ENCODE assay signal across 28 cellular contexts in the genomic region with DNA sequence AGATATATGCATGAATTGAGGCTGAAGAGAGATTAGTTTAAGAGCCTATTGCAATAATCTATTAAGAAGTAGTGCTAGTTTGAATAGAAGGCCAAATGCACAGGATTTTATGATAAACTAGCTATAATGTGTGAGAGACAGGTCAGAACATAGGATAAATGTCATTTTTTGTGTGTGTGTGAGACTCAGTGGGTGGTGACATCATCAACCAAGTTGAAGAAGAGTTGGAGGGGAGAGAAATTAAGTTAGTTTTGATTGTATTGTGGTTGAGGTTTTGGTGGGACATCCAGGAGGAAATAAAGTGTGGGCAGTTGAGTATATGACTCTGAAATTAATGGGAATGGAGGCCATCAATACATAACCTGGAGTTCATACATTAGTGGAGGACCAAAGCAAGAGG.
"Had no signal": no experiment of that assay in that cellular context is flagged by ENCODE, and none has a peak within 500 bp of the region (broad histone marks: within the 10 kb centered on the region; RNA-seq: fewer than 3 reads in every experiment).

No MANE protein-coding gene starts in this region.

- DNase-seq: colonic mucosa; cortex of kidney; dermis blood vessel endothelial cell; dorsolateral prefrontal cortex; effector CD4-positive, alpha-beta T cell; effector CD8-positive, alpha-beta T cell; effector memory CD4-positive, alpha-beta T cell; effector memory CD8-positive, alpha-beta T cell; endodermal cell; erythroblast; esophagus squamous epithelium; foreskin fibroblast; foreskin keratinocyte; foreskin melanocyte; gastrocnemius medialis; glutamatergic neuron; head of caudate nucleus; heart left ventricle; heart right ventricle had no signal

- FAIRE-seq: colon, endometrium, endothelial cell of umbilical vein, frontal cortex had no signal

- H3K27ac ChIP-seq: colonic mucosa, coronary artery, dorsolateral prefrontal cortex, epithelial cell of prostate, esophagus muscularis mucosa, esophagus squamous epithelium, foreskin keratinocyte, gastrocnemius medialis, gastroesophageal sphincter, heart left ventricle, heart right ventricle had no signal

- H3K36me3 ChIP-seq: colonic mucosa, esophagus muscularis mucosa, esophagus squamous epithelium, gastrocnemius medialis, gastroesophageal sphincter, heart left ventricle, heart right ventricle had no signal

- H3K9me3 ChIP-seq: colonic mucosa, esophagus muscularis mucosa, esophagus squamous epithelium, gastrocnemius medialis, gastroesophageal sphincter, heart left ventricle, heart right ventricle had no signal

- H3K4me3 ChIP-seq: colonic mucosa, coronary artery, dorsolateral prefrontal cortex, esophagus muscularis mucosa, esophagus squamous epithelium, gastrocnemius medialis, gastroesophageal sphincter, heart left ventricle, heart right ventricle had no signal

- H3K27me3 ChIP-seq: colonic mucosa, dorsolateral prefrontal cortex, esophagus muscularis mucosa, esophagus squamous epithelium, foreskin keratinocyte, gastrocnemius medialis, gastroesophageal sphincter, heart right ventricle had no signal

- ATAC-seq: effector memory CD8-positive, alpha-beta T cell; esophagus mucosa; foreskin keratinocyte; gastrocnemius medialis; gastroesophageal sphincter; heart left ventricle; heart right ventricle had no signal

- H3K4me1 ChIP-seq: colonic mucosa, esophagus squamous epithelium, gastrocnemius medialis, gastroesophageal sphincter, heart left ventricle, heart right ventricle had no signal
